Comparison of ENCODE assay signal across 8 cellular contexts in the genomic region with DNA sequence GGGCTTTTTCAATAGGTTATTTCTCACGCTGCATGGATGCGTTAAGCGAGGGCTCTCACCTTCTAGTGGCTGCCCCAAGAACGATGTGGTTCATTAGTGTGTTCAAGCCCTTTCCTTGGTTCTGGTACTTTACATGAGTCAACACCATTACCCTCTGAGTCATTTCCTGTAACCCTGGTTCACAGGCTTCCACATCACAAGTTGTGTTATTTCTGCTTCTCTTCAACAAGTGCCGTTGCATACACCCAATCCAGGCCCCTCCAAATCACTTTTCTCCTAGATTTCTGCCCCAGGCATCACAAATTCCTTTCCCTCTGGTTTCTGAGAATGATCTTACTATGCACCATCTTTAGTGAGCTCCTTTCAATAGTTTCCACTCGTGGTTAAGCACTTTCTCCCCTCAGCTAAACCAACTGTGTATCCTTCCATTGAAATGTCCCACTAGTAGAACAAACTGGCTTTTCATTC.
DNase-seq lines count a peak whose midpoint lies in the region; ATAC-seq, FAIRE-seq and TF ChIP-seq lines count a peak whose summit lies in the region.

No MANE protein-coding gene starts in this region.

- FAIRE-seq in keratinocyte (lab: Jason Lieb, UNC), result peak; percentile 92

- TF ChIP-seq CTCF in GM10266 (IDR thresholded peaks at IDR 0.05; ENCODE audit: control insufficient read depth, insufficient read depth, low read depth, missing control alignments) (no peak), keratinocyte (optimal IDR thresholded peaks at IDR 0.05 in 1 of 3, IDR thresholded peaks at IDR 0.05 in 1 of 3, conservative IDR thresholded peaks at IDR 0.05 in 1 of 3; ENCODE audit: extremely low read depth in 1 of 3, insufficient read depth in 2 of 3, low read length in 3 of 3) (no peak)

- peak; percentile 97 for ATAC-seq in GM21619 (IDR thresholded peaks at IDR 0.05; ENCODE audit: unreplicated experiment)

- H3K36me3 ChIP-seq in keratinocyte (ENCODE audit: control insufficient read depth in 2 of 2, extremely low read depth in 1 of 2, insufficient read depth in 2 of 2, low read length in 2 of 2), result no peaks in the 10 kb centered on the region

- H3K9me1 ChIP-seq in keratinocyte (ENCODE audit: control insufficient read depth, extremely low read depth, insufficient read depth, low read length), result no peaks in the 10 kb centered on the region

- no peak overlapping the region for H3K4me3 ChIP-seq in keratinocyte (ENCODE audit: control insufficient read depth in 2 of 3, extremely low read depth in 1 of 3, insufficient read depth in 2 of 3, low read depth in 1 of 3, low read length in 3 of 3)

- dilution Hi-C loops in keratinocyte (cut with MboI; ENCODE audit: extremely low pct_ligation_motif_present, low sequenced_read_pairs), result loop anchor here (25.0 kb wide), 1 partner anchor 99 kb away; no protein-coding TSS in a partner anchor

- no peak overlapping the region for H3K9ac ChIP-seq in keratinocyte (ENCODE audit: control insufficient read depth, extremely low read depth, insufficient read depth, low read length)

- no peak overlapping the region for H2AFZ ChIP-seq in keratinocyte (ENCODE audit: control insufficient read depth, low read length)

- no peak overlapping the region for H3K27ac ChIP-seq in keratinocyte (ENCODE audit: control insufficient read depth, insufficient read depth, low read length)

- H3K79me2 ChIP-seq in keratinocyte (ENCODE audit: control insufficient read depth, insufficient read depth, low read length), result no peaks in the 10 kb centered on the region

- no peaks in the 10 kb centered on the region for H3K27me3 ChIP-seq in keratinocyte (ENCODE audit: control insufficient read depth, extremely low read depth, insufficient read depth, low read length)

- peak; percentile 39 for DNase-seq in GM10266 (ENCODE audit: extremely low spot score)
- peak; percentile 12 for DNase-seq in HuH-7 (ENCODE audit: low spot score)
- peak; percentile 8 for DNase-seq in activated CD8-positive, alpha-beta memory T cell treated with anti-CD3 and anti-CD28 coated beads, Interleukin-2, amount 50 U/mL, for 24 hours (ENCODE audit: extremely low read depth)
- peak; percentile 60 for DNase-seq in keratinocyte (ENCODE audit: low read depth, low spot score)
- no peak for DNase-seq in NCI-H2081 treated with DMSO at 0.1 percent for 48 hours (lab: John Stamatoyannopoulos, UW)
- DNase-seq in SHP77 treated with DMSO at 0.1 percent for 48 hours (lab: John Stamatoyannopoulos, UW), result no peak
- no peak for DNase-seq in NCI-H2171 (lab: John Stamatoyannopoulos, UW)

- peaks cover 23% of the 10 kb centered on the region for H3K4me1 ChIP-seq in keratinocyte (ENCODE audit: control insufficient read depth, extremely low read depth, insufficient read depth, low read length)

- no peaks in the 10 kb centered on the region for H3K9me3 ChIP-seq in keratinocyte (ENCODE audit: control insufficient read depth, low read depth, low read length)

- peak overlapping the region; percentile 48 for H3K4me2 ChIP-seq in keratinocyte (ENCODE audit: control insufficient read depth, extremely low read depth, insufficient read depth, low read depth, low read length)

- H4K20me1 ChIP-seq in keratinocyte (ENCODE audit: control insufficient read depth, extremely low read depth, insufficient read depth, low read length), result no peaks in the 10 kb centered on the region

Comparison
In these comparisons a context has a peak if more than half of its experiments do, and no peak if none do; other contexts are left out.
1. DNase-seq: peak in GM10266 (single experiment), HuH-7 (single experiment), activated CD8-positive, alpha-beta memory T cell treated with anti-CD3 and anti-CD28 coated beads, Interleukin-2, amount 50 U/mL, for 24 hours (single experiment) and keratinocyte (single experiment); none in NCI-H2081 treated with DMSO at 0.1 percent for 48 hours (single experiment), SHP77 treated with DMSO at 0.1 percent for 48 hours (single experiment) and NCI-H2171 (single experiment).